Comparison of ENCODE assay signal across 16 cellular contexts in genomic region chr21:17414766-17415165, GRCh38.
"Had no signal": no experiment of that assay in that cellular context is flagged by ENCODE, and none has a peak within 500 bp of the region (broad histone marks: within the 10 kb centered on the region; RNA-seq: fewer than 3 reads in every experiment).

No MANE protein-coding gene starts in this region.

- H3K27ac ChIP-seq: brain microvascular endothelial cell, heart right ventricle, left ventricle myocardium inferior, parathyroid adenoma, thoracic aorta had no signal

- H3K36me3 ChIP-seq: brain microvascular endothelial cell, heart right ventricle, left ventricle myocardium inferior, thoracic aorta had no signal

- H3K4me3 ChIP-seq: heart right ventricle, left ventricle myocardium inferior, thoracic aorta had no signal

- H3K9me3 ChIP-seq: heart right ventricle, left ventricle myocardium inferior, thoracic aorta had no signal

- DNase-seq: activated CD4-positive, alpha-beta T cell treated with anti-CD3 and anti-CD28 coated beads, Interleukin-2, amount 50 U/mL, for 4 hours; activated CD4-positive, CD25-positive, alpha-beta regulatory T cell treated with anti-CD3 and anti-CD28 coated beads, Interleukin-2, amount 50 U/mL, for 72 hours; activated effector memory CD4-positive, alpha-beta T cell treated with Interleukin-2 at 50 U/mL for 16 hours; activated T-cell treated with anti-CD3 and anti-CD28 coated beads, Interleukin-2, amount 50 U/mL, for 1 hour; amniotic stem cell; brain microvascular endothelial cell; foreskin melanocyte; heart right ventricle; left ventricle myocardium inferior; mesendoderm; right cardiac atrium; stimulated activated naive CD4-positive, alpha-beta T cell treated with Interleukin-2 at 50 U/mL for 16 hours had no signal

- H3K27me3 ChIP-seq: brain microvascular endothelial cell, heart right ventricle had no signal

- FAIRE-seq: endometrium, keratinocyte had no signal

- H3K4me1 ChIP-seq: heart right ventricle, left ventricle myocardium inferior, parathyroid adenoma had no signal
